Comparison of ENCODE assay signal across 8 cellular contexts in the genomic region with DNA sequence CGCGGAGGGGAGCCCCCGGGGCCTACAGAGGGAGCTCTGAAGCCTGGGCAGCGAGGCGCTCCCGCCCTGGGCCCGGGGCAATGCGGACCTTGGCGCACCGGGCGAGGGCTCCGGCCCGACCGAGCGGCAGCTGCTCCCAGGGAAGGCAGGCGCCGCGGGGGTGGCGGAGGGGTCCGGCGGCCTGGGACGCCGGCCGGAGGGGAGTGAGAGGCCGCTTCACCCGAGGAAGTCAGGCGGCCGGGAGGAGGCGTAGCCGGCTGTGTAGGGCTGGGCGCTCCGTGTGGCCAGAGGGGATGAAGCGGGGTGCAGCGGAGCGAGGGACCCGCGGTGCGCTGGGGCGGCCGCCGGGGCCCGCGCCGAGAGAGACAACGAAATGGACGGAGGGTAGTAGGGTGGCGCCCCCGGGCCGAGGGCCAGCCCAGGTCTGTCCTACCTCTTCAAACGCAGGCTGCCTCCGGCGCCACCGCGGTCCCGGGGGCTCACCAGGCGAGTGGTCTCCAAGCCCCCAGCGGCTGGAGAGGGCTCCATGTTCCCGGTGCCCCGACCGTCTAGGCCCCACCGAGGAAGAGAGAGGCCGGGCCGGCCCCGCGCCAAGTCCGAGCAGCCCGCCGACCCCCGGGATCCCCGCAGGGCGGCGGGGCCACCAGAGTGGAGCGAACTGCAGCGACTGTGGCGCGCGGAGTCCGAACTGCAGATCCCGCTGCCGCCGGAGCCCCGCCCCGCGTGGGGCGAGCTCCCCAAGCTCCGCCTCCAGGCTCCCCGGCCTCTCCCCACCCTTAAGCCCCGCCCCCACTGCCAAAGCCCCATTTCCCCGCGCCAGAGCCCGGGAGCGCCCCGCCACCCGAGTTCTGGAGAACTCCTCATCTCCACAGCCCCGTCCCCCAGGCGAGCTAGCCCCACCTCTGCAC. TPM values are rescaled to one million over a fixed set of nuclear protein-coding genes. Genes with fewer than 3 reads are reported as not detected.
DNase-seq lines count a peak whose midpoint lies in the region; ATAC-seq, FAIRE-seq and TF ChIP-seq lines count a peak whose summit lies in the region.

A gene with protein sequence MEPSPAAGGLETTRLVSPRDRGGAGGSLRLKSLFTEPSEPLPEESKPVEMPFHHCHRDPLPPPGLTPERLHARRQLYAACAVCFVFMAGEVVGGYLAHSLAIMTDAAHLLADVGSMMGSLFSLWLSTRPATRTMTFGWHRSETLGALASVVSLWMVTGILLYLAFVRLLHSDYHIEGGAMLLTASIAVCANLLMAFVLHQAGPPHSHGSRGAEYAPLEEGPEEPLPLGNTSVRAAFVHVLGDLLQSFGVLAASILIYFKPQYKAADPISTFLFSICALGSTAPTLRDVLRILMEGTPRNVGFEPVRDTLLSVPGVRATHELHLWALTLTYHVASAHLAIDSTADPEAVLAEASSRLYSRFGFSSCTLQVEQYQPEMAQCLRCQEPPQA (minus strand): TSS at position 669 of the 908 bp plus-strand sequence. CDS start 141 bp downstream, at position 528.

- H3K27ac Mint-ChIP-seq in activated CD4-positive, alpha-beta T cell treated with anti-CD3 and anti-CD28 coated beads, Interleukin-2, amount 10 ng/mL, durations not matched to agents 7 days and 5 days = no peak within 1 kb of the TSS

- H3K27me3 Mint-ChIP-seq in activated CD4-positive, alpha-beta T cell treated with anti-CD3 and anti-CD28 coated beads, Interleukin-2, amount 10 ng/mL, durations not matched to agents 7 days and 5 days = peaks cover 48% of the 10 kb centered on the region

- no peaks in the 10 kb centered on the region for H3K9me3 ChIP-seq in duodenal mucosa (ENCODE audit: control insufficient read depth in 1 of 2, low read length in 2 of 2)
- no peaks in the 10 kb centered on the region for H3K9me3 ChIP-seq in mesodermal cell (ENCODE audit: control insufficient read depth, low read length)

- TF ChIP-seq POLR2A in GM12891 (IDR thresholded peaks at IDR 0.05; ENCODE audit: low read depth, low read length) = no peak

- peaks cover 14 to 25% of the 10 kb centered on the region in 2 donors for H3K4me1 ChIP-seq in duodenal mucosa (ENCODE audit: control insufficient read depth in 1 of 2, insufficient read depth in 2 of 2, low read length in 2 of 2)
- H3K4me1 ChIP-seq in mesodermal cell (ENCODE audit: control insufficient read depth, insufficient read depth, low read length, poor library complexity, severe bottlenecking) = peaks cover 8% of the 10 kb centered on the region

- CTCF ChIA-PET in activated CD4-positive, alpha-beta T cell treated with anti-CD3 and anti-CD28 coated beads, Interleukin-2, amount 10 ng/mL, durations not matched to agents 7 days and 5 days (lab: Charles Lee) = interaction anchor here (0.7 to 3.4 kb wide), 8 partner anchors 10 to 414 kb away, joined by 3 to 15 read pairs (median 4); a partner anchor contains a TSS

- peaks cover 27% of the 10 kb centered on the region for H3K4me1 Mint-ChIP-seq in activated CD4-positive, alpha-beta T cell treated with anti-CD3 and anti-CD28 coated beads, Interleukin-2, amount 10 ng/mL, durations not matched to agents 7 days and 5 days

- no peak within 1 kb of the TSS for H3K9ac ChIP-seq in duodenal mucosa (ENCODE audit: low read depth in 1 of 2, low read length in 2 of 2)

- POLR2A ChIA-PET in activated CD4-positive, alpha-beta T cell treated with anti-CD3 and anti-CD28 coated beads, Interleukin-2, amount 10 ng/mL, durations not matched to agents 7 days and 5 days (lab: Charles Lee) = no interaction called here

- ATAC-seq in GM21529 (IDR thresholded peaks at IDR 0.05; ENCODE audit: unreplicated experiment) = no peak

- peak; percentile 71 for FAIRE-seq in GM12891 (lab: Jason Lieb, UNC)

- peak within 1 kb of the TSS; percentile 66 for H3K4me3 Mint-ChIP-seq in activated CD4-positive, alpha-beta T cell treated with anti-CD3 and anti-CD28 coated beads, Interleukin-2, amount 10 ng/mL, durations not matched to agents 7 days and 5 days

- WGBS in mesodermal cell (ENCODE audit: insufficient coverage in 2 of 2), 2 experiments = 1% methylated on average over 51 to 81 of the region's 96 CpGs

- no peaks in the 10 kb centered on the region for H3K9me3 Mint-ChIP-seq in activated CD4-positive, alpha-beta T cell treated with anti-CD3 and anti-CD28 coated beads, Interleukin-2, amount 10 ng/mL, durations not matched to agents 7 days and 5 days

- H3K4me3 ChIP-seq in duodenal mucosa (ENCODE audit: low read depth in 1 of 2, low read length in 2 of 2) (peak within 1 kb of the TSS; percentile 57 to 69), mesodermal cell (ENCODE audit: extremely low read depth, insufficient read depth, low read length, poor library complexity, severe bottlenecking) (peak within 1 kb of the TSS; percentile 31)

- H3K36me3 Mint-ChIP-seq in activated CD4-positive, alpha-beta T cell treated with anti-CD3 and anti-CD28 coated beads, Interleukin-2, amount 10 ng/mL, durations not matched to agents 7 days and 5 days (ENCODE audit: low read depth) = peaks cover 2% of the 10 kb centered on the region

- H3K36me3 ChIP-seq in duodenal mucosa (ENCODE audit: control insufficient read depth in 1 of 2, insufficient read depth in 2 of 2, low read length in 2 of 2) (no peaks in the 10 kb centered on the region), mesodermal cell (ENCODE audit: control insufficient read depth, insufficient read depth, low read length) (no peaks in the 10 kb centered on the region)

- DNase-seq in GM12891 (ENCODE audit: insufficient read length, low spot score) (peak; percentile 82), MV-4-11 (lab: John Stamatoyannopoulos, UW) (peak; percentile 21), pons (ENCODE audit: low spot score) (no peak)
- peak; percentile 79 for DNase-seq in activated CD4-positive, alpha-beta T cell treated with anti-CD3 and anti-CD28 coated beads, Interleukin-2, amount 10 ng/mL, durations not matched to agents 7 days and 5 days
- DNase-seq in stimulated activated CD8-positive, alpha-beta memory T cell treated with anti-CD3 and anti-CD28 coated beads, Interleukin-12 subunit alpha, Interleukin-12 subunit beta, amount 100 ng/mL, for 4 hours (ENCODE audit: low read depth) = peak; percentile 50

- H3K27ac ChIP-seq in duodenal mucosa (ENCODE audit: low read depth, low read length) (no peak within 1 kb of the TSS), mesodermal cell (ENCODE audit: low read depth, low read length, severe bottlenecking) (no peak within 1 kb of the TSS)

- peaks cover 71 to 73% of the 10 kb centered on the region in 2 donors for H3K27me3 ChIP-seq in duodenal mucosa (ENCODE audit: control insufficient read depth in 1 of 2, insufficient read depth in 2 of 2, low read length in 2 of 2)

TF ChIP-seq in GM12891, 5 proteins besides CTCF, POLR2A, EP300 and RAD21:
- TF ChIP-seq POLR2AphosphoS5 (IDR thresholded peaks at IDR 0.05; ENCODE audit: low read depth, low read length) (no peak), PAX5 (IDR thresholded peaks at IDR 0.05; ENCODE audit: insufficient read depth, low read length, severe bottlenecking) (no peak), TAF1 (IDR thresholded peaks at IDR 0.05; ENCODE audit: low read depth, low read length) (no peak), POU2F2 (IDR thresholded peaks at IDR 0.05; ENCODE audit: low read depth, low read length) (no peak)

RNA-seq across cellular contexts. Expression of the gene that starts here (rescaled TPM):
- 0.08 TPM for polyA plus RNA-seq in GM12891 (2012; ENCODE audit: low read depth, missing spikeins)
- total RNA-seq in activated CD4-positive, alpha-beta T cell treated with anti-CD3 and anti-CD28 coated beads, Interleukin-2, amount 10 ng/mL, durations not matched to agents 7 days and 5 days = under 1 TPM; 0.23 to 0.45 TPM
- 0.11 TPM for polyA plus RNA-seq in mesodermal cell (2013, experiment 1 of 2)
- 0.61 TPM for polyA plus RNA-seq in mesodermal cell (2013, experiment 2 of 2)

Comparison
In these comparisons a context has a peak if more than half of its experiments do, and no peak if none do; other contexts are left out.
1. Peak in DNase-seq in activated CD4-positive, alpha-beta T cell treated with anti-CD3 and anti-CD28 coated beads, Interleukin-2, amount 10 ng/mL, durations not matched to agents 7 days and 5 days; RNA of the gene not detected or under 1 TPM.